ENCODE assay signal across 1 cellular context in the genomic region with DNA sequence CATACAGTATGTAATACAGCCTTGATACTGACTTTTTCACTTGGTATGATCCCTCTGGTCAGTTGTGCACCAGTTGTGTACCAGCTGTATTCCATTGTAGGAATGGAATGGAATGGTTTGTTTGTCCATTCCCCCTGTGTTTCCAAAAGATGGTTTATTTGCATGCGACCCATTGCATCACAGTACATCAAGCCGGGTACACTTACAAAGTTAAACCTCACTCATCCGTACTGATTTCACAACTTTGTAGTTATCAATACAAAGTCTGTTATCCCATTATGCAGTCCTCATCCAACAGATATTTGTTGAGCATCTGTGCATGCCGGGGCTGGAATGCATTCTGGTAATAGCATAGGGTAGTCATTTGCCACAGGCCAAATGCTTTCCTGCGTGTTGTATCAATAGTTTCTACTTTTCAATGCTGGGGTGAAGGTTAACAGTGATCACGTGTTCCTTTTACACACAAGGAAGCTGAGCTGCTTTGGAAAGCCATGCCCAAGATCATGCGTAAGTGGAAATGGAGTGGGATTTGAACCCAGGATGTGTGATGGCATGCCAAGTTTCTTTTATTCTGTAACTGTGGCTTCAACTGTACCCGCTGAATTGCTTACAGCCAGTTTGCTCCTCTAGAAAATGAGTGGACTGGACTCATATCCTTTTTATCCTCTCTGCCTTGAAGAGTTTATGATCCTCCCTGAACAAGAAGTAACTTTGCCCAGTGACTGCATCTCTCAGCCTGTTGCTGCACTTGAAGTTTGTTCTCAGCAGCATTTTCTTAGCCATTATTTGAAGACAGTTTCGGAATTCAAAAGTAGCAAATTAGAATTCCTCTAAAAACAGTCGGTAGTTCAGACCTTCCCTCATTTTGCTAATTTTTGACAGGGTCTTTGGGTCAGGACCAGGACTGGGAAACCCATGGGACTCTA.
TF ChIP-seq lines count a peak whose summit lies in the region.

No MANE protein-coding gene starts in this region.

TF ChIP-seq in A549, 52 proteins besides CTCF, POLR2A, EP300 and RAD21 (continued from another document):
- no peak for TF ChIP-seq MAZ (IDR thresholded peaks at IDR 0.05; ENCODE audit: borderline replicate concordance, low read depth, low read length)
- no peak for TF ChIP-seq ZC3H11A (IDR thresholded peaks at IDR 0.05)
- no peak for TF ChIP-seq CHD4 (IDR thresholded peaks at IDR 0.05; ENCODE audit: borderline replicate concordance)
